8 cellular contexts compared by ENCODE assay signal in genomic region chr22:37561209-37562048, GRCh38. TPM values are rescaled to one million over a fixed set of nuclear protein-coding genes. Genes with fewer than 3 reads are reported as not detected.
DNase-seq lines count a peak whose midpoint lies in the region; ATAC-seq and TF ChIP-seq lines count a peak whose summit lies in the region.

No MANE protein-coding gene starts in this region.

- peaks cover 0 to 27% (median 10%) of the 10 kb centered on the region in 11 experiments; a peak in 13 of 22 replicates for H4K20me1 ChIP-seq in BLaER1 treated with 17β-estradiol and CSF1 and Interleukin-3, amounts not matched to agents 10 nM and 100 nM

- peak overlapping the region in 9 of 11 experiments; percentile 25 to 79 (median 61); a peak in 16 of 22 replicates for H3K9ac ChIP-seq in BLaER1 treated with 17β-estradiol and CSF1 and Interleukin-3, amounts not matched to agents 10 nM and 100 nM
- H3K9ac ChIP-seq in SK-N-MC (ENCODE audit: insufficient read length), result peak overlapping the region; percentile 15
- peak overlapping the region; percentile 94 for H3K9ac ChIP-seq in neuronal stem cell (ENCODE audit: low read depth, low read length, poor library complexity)
- H3K9ac ChIP-seq in stomach smooth muscle (ENCODE audit: low read length in 2 of 2), result peak overlapping the region; percentile 82 to 87

- peak overlapping the region; percentile 83 for H3K23ac ChIP-seq in neuronal stem cell (ENCODE audit: low read depth, low read length, poor library complexity)

- H3K4me1 ChIP-seq in BLaER1 treated with 17β-estradiol and CSF1 and Interleukin-3, amounts not matched to agents 10 nM and 100 nM, result peaks cover 45 to 69% (median 62%) of the 10 kb centered on the region in 10 experiments
- H3K4me1 ChIP-seq in gastroesophageal sphincter (peaks cover 0 to 70% (median 37%) of the 10 kb centered on the region in 3 donors), neuronal stem cell (ENCODE audit: control insufficient read depth in 2 of 2, insufficient read depth in 1 of 2, low read depth in 1 of 2, low read length in 2 of 2) (peaks cover 21 to 33% of the 10 kb centered on the region in 2 donors), stomach smooth muscle (ENCODE audit: control insufficient read depth, insufficient read depth, low read length) (peaks cover 63% of the 10 kb centered on the region)

- peak overlapping the region; percentile 27 for H4K91ac ChIP-seq in neuronal stem cell (ENCODE audit: low read depth, low read length, poor library complexity)

- H4K8ac ChIP-seq in neuronal stem cell (ENCODE audit: low read depth, low read length), result no peak overlapping the region

- ATAC-seq in gastroesophageal sphincter (peak; percentile 66), GM18867 (IDR thresholded peaks at IDR 0.05; ENCODE audit: unreplicated experiment) (no peak)

- H3K27me3 ChIP-seq in BLaER1 treated with 17β-estradiol and CSF1 and Interleukin-3, amounts not matched to agents 10 nM and 100 nM, result peaks cover 63 to 80% (median 70%) of the 10 kb centered on the region in 11 experiments
- H3K27me3 ChIP-seq in gastroesophageal sphincter, result peaks cover 37% of the 10 kb centered on the region
- H3K27me3 ChIP-seq in neuronal stem cell (ENCODE audit: control insufficient read depth in 3 of 3, insufficient read depth in 3 of 3, low read depth in 1 of 3, low read length in 3 of 3), result peaks cover 0 to 14% (median 0%) of the 10 kb centered on the region in 3 experiments
- H3K27me3 ChIP-seq in stomach smooth muscle (ENCODE audit: control insufficient read depth in 1 of 2, insufficient read depth in 2 of 2, low read length in 2 of 2), result peaks cover 0 to 9% of the 10 kb centered on the region in 2 donors

- H3K9me3 ChIP-seq in BLaER1 treated with 17β-estradiol and CSF1 and Interleukin-3, amounts not matched to agents 10 nM and 100 nM (replicated peaks in 1 of 11), result no peaks in the 10 kb centered on the region
- H3K9me3 ChIP-seq in SK-N-MC (ENCODE audit: low read depth, low read length) (no peaks in the 10 kb centered on the region), gastroesophageal sphincter (no peaks in the 10 kb centered on the region), neuronal stem cell (replicated peaks in 1 of 2; ENCODE audit: control insufficient read depth in 2 of 2, insufficient read depth in 1 of 2, low read depth in 1 of 2, low read length in 2 of 2) (no peaks in the 10 kb centered on the region), stomach smooth muscle (ENCODE audit: control insufficient read depth in 2 of 2, low read length in 2 of 2) (no peaks in the 10 kb centered on the region)

- DNase-seq in HS-5 (ENCODE audit: low read depth) (peak; percentile 65), SK-N-MC (ENCODE audit: low read depth, low spot score) (peak; percentile 6), neuronal stem cell (ENCODE audit: low spot score) (peak; percentile 79)
- peak; percentile 84 for DNase-seq in activated naive CD4-positive, alpha-beta T cell treated with anti-CD3 and anti-CD28 coated beads, Interleukin-2, amount 50 U/mL, for 16 hours

- H3K18ac ChIP-seq in neuronal stem cell (ENCODE audit: low read length), result peak overlapping the region; percentile 97

- H2BK15ac ChIP-seq in neuronal stem cell (ENCODE audit: low read length), result peak overlapping the region; percentile 97

- peak overlapping the region; percentile 47 to 66 (median 56); a peak in 19 of 20 replicates for H3K4me3 ChIP-seq in BLaER1 treated with 17β-estradiol and CSF1 and Interleukin-3, amounts not matched to agents 10 nM and 100 nM
- H3K4me3 ChIP-seq in SK-N-MC, result peak overlapping the region; percentile 75
- H3K4me3 ChIP-seq in gastroesophageal sphincter, result peak overlapping the region; percentile 64 to 73
- peak overlapping the region; percentile 85 to 86 for H3K4me3 ChIP-seq in neuronal stem cell (ENCODE audit: low read length in 2 of 2)
- H3K4me3 ChIP-seq in stomach smooth muscle (ENCODE audit: low read length in 2 of 2), result peak overlapping the region; percentile 82 to 83

- H3K14ac ChIP-seq in neuronal stem cell (ENCODE audit: low read length), result peak overlapping the region; percentile 75

- peak overlapping the region; percentile 53 for H2BK120ac ChIP-seq in neuronal stem cell (ENCODE audit: low read depth, low read length)

- no peak for TF ChIP-seq POLR2A in gastroesophageal sphincter (IDR thresholded peaks at IDR 0.05)

- peak in 3 of 4 experiments; percentile 73 to 85 (median 83) for TF ChIP-seq CTCF in gastroesophageal sphincter (IDR thresholded peaks at IDR 0.05)

- peak overlapping the region; percentile 96 for H2AK5ac ChIP-seq in neuronal stem cell (ENCODE audit: low read depth, low read length)

- H2AFZ ChIP-seq in neuronal stem cell (ENCODE audit: low read length), result peak overlapping the region; percentile 93

- H3K36me3 ChIP-seq in BLaER1 treated with 17β-estradiol and CSF1 and Interleukin-3, amounts not matched to agents 10 nM and 100 nM, result no peaks in the 10 kb centered on the region
- H3K36me3 ChIP-seq in SK-N-MC (ENCODE audit: insufficient read depth, low read length) (no peaks in the 10 kb centered on the region), gastroesophageal sphincter (peaks cover 0 to 8% of the 10 kb centered on the region in 2 donors), neuronal stem cell (replicated peaks in 1 of 2; ENCODE audit: control insufficient read depth in 2 of 2, insufficient read depth in 2 of 2, low read length in 2 of 2) (peaks cover 0 to 29% of the 10 kb centered on the region in 2 donors), stomach smooth muscle (ENCODE audit: control insufficient read depth in 2 of 2, insufficient read depth in 2 of 2, low read length in 2 of 2) (peaks cover 0 to 2% of the 10 kb centered on the region in 2 donors)

- peak overlapping the region in 3 of 11 experiments; percentile 45 to 57 (median 49); a peak in 4 of 22 replicates for H3K27ac ChIP-seq in BLaER1 treated with 17β-estradiol and CSF1 and Interleukin-3, amounts not matched to agents 10 nM and 100 nM
- H3K27ac ChIP-seq in SK-N-MC (no peak overlapping the region), gastroesophageal sphincter (peak overlapping the region; percentile 78 to 99 (median 92)), neuronal stem cell (replicated peaks; ENCODE audit: low read length) (no peak overlapping the region), stomach smooth muscle (ENCODE audit: low read length) (peak overlapping the region; percentile 81)

- peaks cover 5% of the 10 kb centered on the region for H3K79me1 ChIP-seq in neuronal stem cell (ENCODE audit: low read depth, low read length)

- peak overlapping the region; percentile 44 for H2BK12ac ChIP-seq in neuronal stem cell (ENCODE audit: low read length)

- WGBS in gastroesophageal sphincter (ENCODE audit: low coverage in 1 of 2), 2 donors, result 0% methylated on average over 4 of the region's 57 CpGs; no CpG with 5 or more reads in 1 of the 2 donors
- WGBS in neuronal stem cell (ENCODE audit: extremely low coverage in 2 of 2, insufficient read length in 2 of 2, insufficient replicate concordance in 1 of 2), 2 donors, result no CpG with 5 or more reads among the region's 57 CpGs

- peak overlapping the region; percentile 18 for H2BK5ac ChIP-seq in neuronal stem cell (ENCODE audit: low read length)

- peak overlapping the region; percentile 86 for H3K4ac ChIP-seq in neuronal stem cell (ENCODE audit: low read length)

- no peak for TF ChIP-seq EP300 in gastroesophageal sphincter (IDR thresholded peaks at IDR 0.05)

- peak overlapping the region; percentile 88 to 96 (median 91) for H3K4me2 ChIP-seq in BLaER1 treated with 17β-estradiol and CSF1 and Interleukin-3, amounts not matched to agents 10 nM and 100 nM
- peak overlapping the region; percentile 96 for H3K4me2 ChIP-seq in neuronal stem cell (ENCODE audit: insufficient read depth, low read length, poor library complexity, severe bottlenecking)

RNA-seq across cellular contexts. Expression of gene CDC42EP1, which starts 1.1 kb away (rescaled TPM):
- 10 to 100 TPM; 19.0 to 37.7 (median 27.4) TPM for total RNA-seq in gastroesophageal sphincter
- 16.9 TPM for polyA plus RNA-seq in neuronal stem cell (2013, experiment 1 of 2)
- polyA plus RNA-seq in neuronal stem cell (2013, experiment 2 of 2), result 16.2 TPM

RNA-seq across cellular contexts. Expression of gene LGALS2, which starts 18.5 kb away (rescaled TPM):
- total RNA-seq in gastroesophageal sphincter, result not detected
- not detected for polyA plus RNA-seq in neuronal stem cell (2013, experiment 1 of 2)
- polyA plus RNA-seq in neuronal stem cell (2013, experiment 2 of 2), result not detected

RNA-seq across cellular contexts. Expression of gene CARD10, which starts 42.2 kb away (rescaled TPM):
- 10 to 100 TPM in 2 of 4 donors, 1 to 10 TPM in 2; 4.0 to 14.0 (median 9.9) TPM for total RNA-seq in gastroesophageal sphincter
- 4.2 TPM for polyA plus RNA-seq in neuronal stem cell (2013, experiment 1 of 2)
- polyA plus RNA-seq in neuronal stem cell (2013, experiment 2 of 2), result 4.3 TPM

RNA-seq across cellular contexts. Expression of gene GGA1, which starts 47.2 kb away (rescaled TPM):
- 10 to 100 TPM; 37.8 to 46.5 (median 39.1) TPM for total RNA-seq in gastroesophageal sphincter
- 32.1 TPM for polyA plus RNA-seq in neuronal stem cell (2013, experiment 1 of 2)
- polyA plus RNA-seq in neuronal stem cell (2013, experiment 2 of 2), result 31.4 TPM

Comparison
In these comparisons a context has a peak if more than half of its experiments do, and no peak if none do; other contexts are left out.
1. H3K27ac ChIP-seq: peak in gastroesophageal sphincter (4 of 4) and stomach smooth muscle (single experiment); none in SK-N-MC (single experiment) and neuronal stem cell (single experiment).
2. H3K9ac ChIP-seq: peak in every context shown above with its lines; median percentile 94 in neuronal stem cell; 84 in stomach smooth muscle; 61 in BLaER1 treated with 17β-estradiol and CSF1 and Interleukin-3, amounts not matched to agents 10 nM and 100 nM; 15 in SK-N-MC.
3. DNase-seq: peak in every context shown above with its lines; median percentile 84 in activated naive CD4-positive, alpha-beta T cell treated with anti-CD3 and anti-CD28 coated beads, Interleukin-2, amount 50 U/mL, for 16 hours; 79 in neuronal stem cell; 65 in HS-5; 6 in SK-N-MC.
4. Peak in every context shown above with its lines, with median percentiles within 50 percentile points of each other: H3K4me3 ChIP-seq.